ENCODE assay signal across 1 cellular context in the genomic region with DNA sequence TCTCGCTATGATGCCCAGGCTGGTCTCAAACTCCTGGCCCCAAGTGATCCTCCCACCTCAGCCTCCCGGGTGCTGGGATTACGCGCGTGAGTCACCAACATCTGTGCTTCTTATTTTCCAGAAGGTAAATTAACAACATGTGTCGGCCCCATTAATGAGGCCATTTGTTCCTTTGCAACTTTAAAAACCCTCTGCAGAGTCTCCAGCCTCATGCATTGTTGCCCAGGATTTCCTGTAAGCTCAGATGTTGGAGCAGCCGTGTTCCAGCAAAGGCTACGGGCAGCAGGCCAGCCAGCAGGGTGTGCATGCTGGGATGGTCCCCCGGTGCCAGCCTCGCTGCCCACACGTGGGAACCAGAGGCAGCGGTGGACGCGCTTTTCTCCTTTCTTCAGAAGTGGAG.
TF ChIP-seq lines count a peak whose summit lies in the region.

No MANE protein-coding gene starts in this region.

TF ChIP-seq in Ishikawa, 13 proteins besides CTCF, POLR2A, EP300 and RAD21:
- TF ChIP-seq NFIC (IDR thresholded peaks at IDR 0.05): peak; percentile 83
- 0 out of 2 replicates have a peak, but pooled peaks have one; percentile 9 for TF ChIP-seq EGR1 (IDR thresholded peaks at IDR 0.05)
- no peak for TF ChIP-seq ZBTB7A (IDR thresholded peaks at IDR 0.05; ENCODE audit: low read depth)
- peak; percentile 84 for TF ChIP-seq MAX (IDR thresholded peaks at IDR 0.05)
- 0 out of 2 replicates have a peak, but pooled peaks have one; percentile 26 for TF ChIP-seq TEAD4 (IDR thresholded peaks at IDR 0.05)
- TF ChIP-seq USF1 (IDR thresholded peaks at IDR 0.05): 0 out of 2 replicates have a peak, but pooled peaks have one; percentile 4
- no peak; the same call in 1 of the 2 replicates for TF ChIP-seq TCF12 (IDR thresholded peaks at IDR 0.05; ENCODE audit: low read depth)
- no peak for TF ChIP-seq TAF1 (IDR thresholded peaks at IDR 0.05; ENCODE audit: low read depth)
- no peak for TF ChIP-seq YY1 (IDR thresholded peaks at IDR 0.05; ENCODE audit: low read depth)
- TF ChIP-seq CREB1 (IDR thresholded peaks at IDR 0.05; ENCODE audit: low read depth): no peak
- TF ChIP-seq FOXM1 (IDR thresholded peaks at IDR 0.05; ENCODE audit: borderline replicate concordance, low read depth): no peak
- TF ChIP-seq, protein P1, sequence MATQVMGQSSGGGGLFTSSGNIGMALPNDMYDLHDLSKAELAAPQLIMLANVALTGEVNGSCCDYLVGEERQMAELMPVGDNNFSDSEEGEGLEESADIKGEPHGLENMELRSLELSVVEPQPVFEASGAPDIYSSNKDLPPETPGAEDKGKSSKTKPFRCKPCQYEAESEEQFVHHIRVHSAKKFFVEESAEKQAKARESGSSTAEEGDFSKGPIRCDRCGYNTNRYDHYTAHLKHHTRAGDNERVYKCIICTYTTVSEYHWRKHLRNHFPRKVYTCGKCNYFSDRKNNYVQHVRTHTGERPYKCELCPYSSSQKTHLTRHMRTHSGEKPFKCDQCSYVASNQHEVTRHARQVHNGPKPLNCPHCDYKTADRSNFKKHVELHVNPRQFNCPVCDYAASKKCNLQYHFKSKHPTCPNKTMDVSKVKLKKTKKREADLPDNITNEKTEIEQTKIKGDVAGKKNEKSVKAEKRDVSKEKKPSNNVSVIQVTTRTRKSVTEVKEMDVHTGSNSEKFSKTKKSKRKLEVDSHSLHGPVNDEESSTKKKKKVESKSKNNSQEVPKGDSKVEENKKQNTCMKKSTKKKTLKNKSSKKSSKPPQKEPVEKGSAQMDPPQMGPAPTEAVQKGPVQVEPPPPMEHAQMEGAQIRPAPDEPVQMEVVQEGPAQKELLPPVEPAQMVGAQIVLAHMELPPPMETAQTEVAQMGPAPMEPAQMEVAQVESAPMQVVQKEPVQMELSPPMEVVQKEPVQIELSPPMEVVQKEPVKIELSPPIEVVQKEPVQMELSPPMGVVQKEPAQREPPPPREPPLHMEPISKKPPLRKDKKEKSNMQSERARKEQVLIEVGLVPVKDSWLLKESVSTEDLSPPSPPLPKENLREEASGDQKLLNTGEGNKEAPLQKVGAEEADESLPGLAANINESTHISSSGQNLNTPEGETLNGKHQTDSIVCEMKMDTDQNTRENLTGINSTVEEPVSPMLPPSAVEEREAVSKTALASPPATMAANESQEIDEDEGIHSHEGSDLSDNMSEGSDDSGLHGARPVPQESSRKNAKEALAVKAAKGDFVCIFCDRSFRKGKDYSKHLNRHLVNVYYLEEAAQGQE (IDR thresholded peaks at IDR 0.05; ENCODE audit: low read depth): no peak
- no peak for TF ChIP-seq CEBPB (IDR thresholded peaks at IDR 0.05)
